Comparison of ENCODE assay signal across 20 cellular contexts in genomic region chr12:122176473-122176872, GRCh38. TPM values are rescaled to one million over a fixed set of nuclear protein-coding genes. Genes with fewer than 3 reads are reported as not detected.
"Had no signal": no experiment of that assay in that cellular context is flagged by ENCODE, and none has a peak within 500 bp of the region (broad histone marks: within the 10 kb centered on the region; RNA-seq: fewer than 3 reads in every experiment).

No MANE protein-coding gene starts in this region.

RNA-seq across cellular contexts. Expression of gene IL31, which starts 2.5 kb away (rescaled TPM):
- total RNA-seq: dermis blood vessel endothelial cell; dorsolateral prefrontal cortex; endothelial cell of umbilical vein; esophagus mucosa; esophagus squamous epithelium; gastrocnemius medialis; glomerular endothelial cell; heart right ventricle; kidney epithelial cell; left cardiac atrium; left lung; left ventricle myocardium superior; lower leg skin; lower lobe of right lung; lung microvascular endothelial cell; mononuclear cell; mucosa of gallbladder; naive thymus-derived CD4-positive, alpha-beta T cell; natural killer cell had no signal
- polyA plus RNA-seq: endothelial cell of umbilical vein; heart right ventricle; keratinocyte; naive thymus-derived CD4-positive, alpha-beta T cell had no signal

RNA-seq across cellular contexts. Expression of gene LRRC43, which starts 6.5 kb away (rescaled TPM):
- total RNA-seq: gastrocnemius medialis had no signal
- polyA plus RNA-seq: naive thymus-derived CD4-positive, alpha-beta T cell had no signal

RNA-seq across cellular contexts. Expression of gene B3GNT4, which starts 27.0 kb away (rescaled TPM):
- total RNA-seq: gastrocnemius medialis, glomerular endothelial cell, heart right ventricle, left cardiac atrium, left ventricle myocardium superior had no signal
